In the genomic region with DNA sequence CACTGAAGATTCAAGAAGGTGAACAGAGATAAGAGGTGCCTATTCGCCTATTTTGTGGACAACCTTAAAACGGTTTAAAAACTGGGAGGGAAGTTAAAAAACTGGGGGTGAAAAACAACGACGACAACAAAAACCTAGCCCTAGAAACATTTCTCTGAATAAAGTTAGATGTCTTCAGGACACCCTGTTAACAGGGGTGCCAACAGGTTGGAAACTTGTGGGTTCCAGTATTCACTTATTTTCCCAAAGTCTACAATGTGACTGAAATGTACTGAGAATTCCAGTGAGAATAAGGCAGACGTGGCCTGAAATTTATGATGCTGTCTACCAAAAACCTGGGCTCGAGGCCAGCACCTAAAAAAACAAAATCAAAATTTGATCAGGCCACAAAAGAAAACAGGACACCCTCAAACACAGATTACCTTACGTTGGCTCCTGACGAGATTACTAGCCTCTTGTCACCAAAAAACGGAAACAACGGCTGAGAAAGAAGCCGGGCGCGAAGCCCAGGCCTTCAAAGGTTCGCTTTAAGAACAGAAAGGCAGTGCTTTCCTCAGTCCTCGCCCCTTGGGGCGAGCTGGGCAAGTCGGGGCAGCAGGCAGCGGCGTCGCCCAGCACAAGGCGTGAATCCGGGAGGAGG, we compare ENCODE assay signal across 8 cellular contexts. TPM values are rescaled to one million over a fixed set of nuclear protein-coding genes. Genes with fewer than 3 reads are reported as not detected.
DNase-seq lines count a peak whose midpoint lies in the region; ATAC-seq and TF ChIP-seq lines count a peak whose summit lies in the region.

No MANE protein-coding gene starts in this region.

- H3K79me2 ChIP-seq in SK-N-SH (ENCODE audit: insufficient read depth), result peaks cover 53% of the 10 kb centered on the region

- CTCF ChIA-PET in SK-N-SH (lab: Yijun Ruan, JAX), result interaction anchor here (0.6 to 2.0 kb wide), 7 partner anchors 10 to 534 kb away, joined by 3 to 12 read pairs (median 3); no protein-coding TSS in a partner anchor

- TF ChIP-seq CTCF in SK-N-SH (IDR thresholded peaks at IDR 0.05), result no peak
- no peak for TF ChIP-seq CTCF in fibroblast of the aortic adventitia (IDR thresholded peaks at IDR 0.05; ENCODE audit: insufficient read depth, low read length)
- no peak for TF ChIP-seq CTCF in retinal pigment epithelial cell (conservative IDR thresholded peaks at IDR 0.05; ENCODE audit: low read depth, low read length)

- H3K4me1 ChIP-seq in SK-N-SH (ENCODE audit: control insufficient read depth in 1 of 2, insufficient read depth in 2 of 2, low read depth in 1 of 2, low read length in 1 of 2), result peaks cover 22 to 37% of the 10 kb centered on the region in 2 experiments; a peak in 3 of 4 replicates

- H3K36me3 ChIP-seq in SK-N-SH (replicated peaks in 1 of 2; ENCODE audit: control insufficient read depth in 1 of 2, insufficient read depth in 2 of 2, low read length in 1 of 2), result peaks cover 8 to 20% of the 10 kb centered on the region in 2 experiments

- H3K4me3 ChIP-seq in SK-N-SH (ENCODE audit: low read depth in 2 of 2, low read length in 1 of 2) (peak overlapping the region; percentile 83 to 89), fibroblast of the aortic adventitia (ENCODE audit: low read depth, low read length) (peak overlapping the region; percentile 87), retinal pigment epithelial cell (ENCODE audit: low read length) (peak overlapping the region; percentile 91)

- no peaks in the 10 kb centered on the region for H3K9me2 ChIP-seq in SK-N-SH

- TF ChIP-seq EP300 in SK-N-SH (IDR thresholded peaks at IDR 0.05; ENCODE audit: borderline replicate concordance in 1 of 2, low read depth in 1 of 2, low read length in 1 of 2), result no peak

- peak; percentile 27 for DNase-seq in NCI-H2107 treated with DMSO at 0.1 percent for 48 hours (lab: John Stamatoyannopoulos, UW; ENCODE audit: unreplicated experiment)
- DNase-seq in NCI-H2107 (lab: John Stamatoyannopoulos, UW), result no peak
- no peak for DNase-seq in SK-N-SH
- DNase-seq in fibroblast of the aortic adventitia (ENCODE audit: low read depth), result no peak
- no peak for DNase-seq in retinal pigment epithelial cell (ENCODE audit: low read depth)
- no peak for DNase-seq in stimulated activated naive CD4-positive, alpha-beta T cell (lab: John Stamatoyannopoulos, UW)
- DNase-seq in activated effector memory CD4-positive, alpha-beta T cell treated with anti-CD3 and anti-CD28 coated beads, Interleukin-2, amount 50 U/mL, for 16 hours, result no peak

- no peaks in the 10 kb centered on the region for H3F3A ChIP-seq in SK-N-SH (replicated peaks; ENCODE audit: insufficient read depth)

- peak overlapping the region; percentile 93 for H3K9ac ChIP-seq in SK-N-SH

- peak overlapping the region; percentile 94 to 98 for H3K27ac ChIP-seq in SK-N-SH (ENCODE audit: low read depth in 2 of 2, low read length in 1 of 2)

- H3K9me3 ChIP-seq in SK-N-SH, result no peaks in the 10 kb centered on the region

- peak overlapping the region; percentile 81 for H3K4me2 ChIP-seq in SK-N-SH

- TF ChIP-seq RAD21 in SK-N-SH (IDR thresholded peaks at IDR 0.05; ENCODE audit: low read length), result no peak

- H3K27me3 ChIP-seq in SK-N-SH (ENCODE audit: insufficient read depth), result no peaks in the 10 kb centered on the region

- H2AFZ ChIP-seq in SK-N-SH (ENCODE audit: low read depth), result peak overlapping the region; percentile 84

- H4K20me1 ChIP-seq in SK-N-SH (ENCODE audit: insufficient read depth), result 0 out of 2 replicates have a peak, but pooled peaks cover 6% of the 10 kb centered on the region

- WGBS in SK-N-SH (ENCODE audit: low lambda C conversion rate), result 2% methylated on average over 16 of the region's 22 CpGs

- POLR2A ChIA-PET in SK-N-SH (lab: Yijun Ruan, JAX), result interaction anchor here (0.7 to 1.2 kb wide), 9 partner anchors 8 to 533 kb away, joined by 3 to 9 read pairs (median 4); a partner anchor contains a TSS

- ATAC-seq in HG02870 (IDR thresholded peaks at IDR 0.05; ENCODE audit: unreplicated experiment), result peak; percentile 36

TF ChIP-seq in SK-N-SH, 30 proteins besides CTCF, POLR2A, EP300 and RAD21:
- TF ChIP-seq NRF1 (IDR thresholded peaks at IDR 0.05; ENCODE audit: low read depth, low read length), result no peak
- TF ChIP-seq JUND (IDR thresholded peaks at IDR 0.05), result no peak
- no peak for TF ChIP-seq RFX5 (IDR thresholded peaks at IDR 0.05; ENCODE audit: low read length)
- TF ChIP-seq POLR2AphosphoS5 (IDR thresholded peaks at IDR 0.05; ENCODE audit: low read depth, low read length), result no peak
- TF ChIP-seq, protein P1, sequence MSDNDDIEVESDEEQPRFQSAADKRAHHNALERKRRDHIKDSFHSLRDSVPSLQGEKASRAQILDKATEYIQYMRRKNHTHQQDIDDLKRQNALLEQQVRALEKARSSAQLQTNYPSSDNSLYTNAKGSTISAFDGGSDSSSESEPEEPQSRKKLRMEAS (IDR thresholded peaks at IDR 0.05; ENCODE audit: low read depth), result peak; percentile 88
- TF ChIP-seq MXI1 (IDR thresholded peaks at IDR 0.05; ENCODE audit: low read depth, low read length), result 0 out of 2 replicates have a peak, but pooled peaks have one; percentile 82
TF ChIP-seq in SK-N-SH: peak in this region for 2.

RNA-seq across cellular contexts. Expression of a gene that starts 0.9 kb away (rescaled TPM):
- polyA plus RNA-seq in SK-N-SH (2012; rRNA removed), result 47.9 and 50.2 TPM in 2 replicates
- 71.2 and 101 TPM in 2 replicates for polyA plus RNA-seq in SK-N-SH (2012; cell fraction: cytosol; rRNA removed)
- polyA plus RNA-seq in SK-N-SH (2012; cell fraction: nucleus; rRNA removed), result 20.1 and 29.7 TPM in 2 replicates
- total RNA-seq in fibroblast of the aortic adventitia (ENCODE audit: low replicate concordance), result 78.0 and 168 TPM in 2 replicates
